Comparison of ENCODE assay signal across 22 cellular contexts in the genomic region with DNA sequence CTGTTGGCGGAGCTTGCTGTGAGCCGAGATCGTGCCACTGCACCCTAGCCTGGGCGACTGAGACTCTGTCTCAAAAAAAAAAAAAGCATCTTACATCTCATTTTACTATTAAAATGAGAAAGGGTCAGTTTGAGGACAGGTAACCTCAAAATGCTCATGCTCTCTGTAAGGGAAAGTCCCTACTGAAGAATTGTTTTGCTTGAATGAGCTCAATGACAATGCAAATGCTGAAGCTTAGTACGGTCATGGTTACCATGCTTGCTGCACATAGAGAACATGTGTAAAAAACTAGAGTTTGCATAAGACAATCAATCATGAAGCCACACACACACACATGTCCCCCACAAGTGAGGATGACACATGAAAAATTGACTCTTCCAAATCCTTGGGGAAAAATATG.
DNase-seq lines count a peak whose midpoint lies in the region; ATAC-seq and TF ChIP-seq lines count a peak whose summit lies in the region.
"Had no signal": no experiment of that assay in that cellular context is flagged by ENCODE, and none has a peak within 500 bp of the region (broad histone marks: within the 10 kb centered on the region; RNA-seq: fewer than 3 reads in every experiment).

No MANE protein-coding gene starts in this region.

- TF ChIP-seq CTCF in GM10266 (IDR thresholded peaks at IDR 0.05; ENCODE audit: control insufficient read depth, insufficient read depth, low read depth, missing control alignments) (no peak), testis (IDR thresholded peaks at IDR 0.05) (no peak)

- no peak overlapping the region for H3K27ac Mint-ChIP-seq in activated T-helper 17 cell treated with anti-CD3 and anti-CD28 coated beads, Interleukin-2, amount 50 U/mL, for 72 hours
- H3K27ac Mint-ChIP-seq: activated naive CD4-positive, alpha-beta T cell treated with anti-CD3 and anti-CD28 coated beads for 36 hours; T-cell had no signal

- no peaks in the 10 kb centered on the region for H3K9me3 ChIP-seq in testis
- H3K9me3 ChIP-seq: vagina had no signal

- peak; percentile 12 for DNase-seq in GM10266 (ENCODE audit: extremely low spot score)
- DNase-seq in C1 segment of cervical spinal cord (lab: John Stamatoyannopoulos, UW): no peak
- no peak for DNase-seq in OCI-M1 (lab: John Stamatoyannopoulos, UW)
- no peak for DNase-seq in testis
- DNase-seq: activated naive CD4-positive, alpha-beta T cell treated with anti-CD3 and anti-CD28 coated beads for 36 hours; cortex of kidney; erythroblast; GDM1; H7; NCI-H2029 treated with DMSO at 0.1 percent for 48 hours; retina; T-cell had no signal

- H3K36me3 Mint-ChIP-seq in activated T-helper 17 cell treated with anti-CD3 and anti-CD28 coated beads, Interleukin-2, amount 50 U/mL, for 72 hours (ENCODE audit: low read depth): no peaks in the 10 kb centered on the region
- H3K36me3 Mint-ChIP-seq: T-cell had no signal

- ATAC-seq in GM21619 (IDR thresholded peaks at IDR 0.05; ENCODE audit: unreplicated experiment) (peak; percentile 73), HG03280 (IDR thresholded peaks at IDR 0.05; ENCODE audit: unreplicated experiment) (peak; percentile 75), HG03097 (IDR thresholded peaks at IDR 0.05; ENCODE audit: low FRiP score, unreplicated experiment) (no peak)
- peak; percentile 46 for ATAC-seq in activated T-helper 17 cell treated with anti-CD3 and anti-CD28 coated beads, Interleukin-2, amount 50 U/mL, for 72 hours (replicated peaks)
- ATAC-seq: activated CD4-positive, CD25-positive, alpha-beta regulatory T cell treated with anti-CD3 and anti-CD28 coated beads, Interleukin-2, amount 50 U/mL, for 24 hours; HepG2; T-cell had no signal

- H3K4me3 Mint-ChIP-seq in activated T-helper 17 cell treated with anti-CD3 and anti-CD28 coated beads, Interleukin-2, amount 50 U/mL, for 72 hours: no peak overlapping the region
- H3K4me3 Mint-ChIP-seq: activated naive CD4-positive, alpha-beta T cell treated with anti-CD3 and anti-CD28 coated beads for 36 hours; neural crest cell; T-cell had no signal

- H3K4me1 Mint-ChIP-seq in activated T-helper 17 cell treated with anti-CD3 and anti-CD28 coated beads, Interleukin-2, amount 50 U/mL, for 72 hours: peaks cover 5% of the 10 kb centered on the region
- H3K4me1 Mint-ChIP-seq: neural crest cell, T-cell had no signal

- TF ChIP-seq POLR2A in testis (IDR thresholded peaks at IDR 0.05): no peak

- H3K4me1 ChIP-seq in testis: no peaks in the 10 kb centered on the region
- H3K4me1 ChIP-seq: vagina had no signal

- intact Hi-C loops in testis (cut with DNase I; ENCODE audit: low total_unique reads): no loop called here

- H3K36me3 ChIP-seq in testis (ENCODE audit: low read depth, missing control alignments): no peaks in the 10 kb centered on the region
- H3K36me3 ChIP-seq: MG63, vagina had no signal

- WGBS in testis, 2 donors: 86 to 88% methylated on average over 4 to 5 of the region's 5 CpGs

- no peak overlapping the region for H3K27ac ChIP-seq in testis
- H3K27ac ChIP-seq: RWPE1, vagina had no signal

- H3K4me3 ChIP-seq in testis: no peak overlapping the region
- H3K4me3 ChIP-seq: MG63, vagina had no signal

- peaks cover 5% of the 10 kb centered on the region for H3K9me3 Mint-ChIP-seq in activated T-helper 17 cell treated with anti-CD3 and anti-CD28 coated beads, Interleukin-2, amount 50 U/mL, for 72 hours
- H3K9me3 Mint-ChIP-seq: activated naive CD4-positive, alpha-beta T cell treated with anti-CD3 and anti-CD28 coated beads for 36 hours; neural crest cell; T-cell had no signal

- H3K27me3 Mint-ChIP-seq in activated T-helper 17 cell treated with anti-CD3 and anti-CD28 coated beads, Interleukin-2, amount 50 U/mL, for 72 hours: peaks cover 16% of the 10 kb centered on the region

- H3K27me3 ChIP-seq in testis: no peaks in the 10 kb centered on the region
- H3K27me3 ChIP-seq: MG63, vagina had no signal
